Comparison of ENCODE assay signal across 10 cellular contexts in genomic region chr13:40490086-40490723, GRCh38.
DNase-seq lines count a peak whose midpoint lies in the region; ATAC-seq and TF ChIP-seq lines count a peak whose summit lies in the region.
"Had no signal": no experiment of that assay in that cellular context is flagged by ENCODE, and none has a peak within 500 bp of the region (broad histone marks: within the 10 kb centered on the region; RNA-seq: fewer than 3 reads in every experiment).

No MANE protein-coding gene starts in this region.

- H3K4me2 ChIP-seq in osteoblast (ENCODE audit: insufficient read depth, low read length): no peak overlapping the region

- H3K4me3 ChIP-seq in body of pancreas (no peak overlapping the region), osteoblast (ENCODE audit: insufficient read depth, low read length) (no peak overlapping the region)
- H3K4me3 ChIP-seq: esophagus squamous epithelium had no signal

- H3K27me3 ChIP-seq in body of pancreas (no peaks in the 10 kb centered on the region), osteoblast (ENCODE audit: insufficient read depth, low read length) (peaks cover 6% of the 10 kb centered on the region)

- no peaks in the 10 kb centered on the region for H4K20me1 ChIP-seq in osteoblast (ENCODE audit: insufficient read depth, low read length)

- no peak overlapping the region for H2AFZ ChIP-seq in osteoblast (ENCODE audit: low read length)

- TF ChIP-seq POLR2A in body of pancreas (IDR thresholded peaks at IDR 0.05): no peak

- intact Hi-C loops in body of pancreas (cut with DNase I): no loop called here

- no peak for TF ChIP-seq CTCF in body of pancreas (IDR thresholded peaks at IDR 0.05)
- TF ChIP-seq CTCF in osteoblast (IDR thresholded peaks at IDR 0.05; ENCODE audit: extremely low read depth, low read depth, low read length): no peak

- no peaks in the 10 kb centered on the region for H3K9me3 Mint-ChIP-seq in stimulated activated effector memory CD8-positive, alpha-beta T cell treated with anti-CD3 and anti-CD28 coated beads, Interleukin-12 subunit alpha, Interleukin-12 subunit beta, amount 100 ng/mL, for 72 hours

- H3K27ac ChIP-seq in body of pancreas (no peak overlapping the region), osteoblast (ENCODE audit: low read depth, low read length) (no peak overlapping the region)
- H3K27ac ChIP-seq: esophagus squamous epithelium had no signal

- 59 to 62% methylated on average over 7 of the region's 7 CpGs for WGBS in body of pancreas, 2 donors

- H3K36me3 Mint-ChIP-seq in T-helper 17 cell (ENCODE audit: low read depth): no peaks in the 10 kb centered on the region
- no peaks in the 10 kb centered on the region for H3K36me3 Mint-ChIP-seq in stimulated activated effector memory CD8-positive, alpha-beta T cell treated with anti-CD3 and anti-CD28 coated beads, Interleukin-12 subunit alpha, Interleukin-12 subunit beta, amount 100 ng/mL, for 72 hours

- H3K4me1 ChIP-seq in body of pancreas (peaks cover 1% of the 10 kb centered on the region), osteoblast (ENCODE audit: insufficient read depth, low read length) (peaks cover 2% of the 10 kb centered on the region)

- peaks cover 51% of the 10 kb centered on the region for H3K4me1 Mint-ChIP-seq in T-helper 17 cell
- peaks cover 52% of the 10 kb centered on the region for H3K4me1 Mint-ChIP-seq in stimulated activated effector memory CD8-positive, alpha-beta T cell treated with anti-CD3 and anti-CD28 coated beads, Interleukin-12 subunit alpha, Interleukin-12 subunit beta, amount 100 ng/mL, for 72 hours

- DNase-seq in NCI-H345 (lab: John Stamatoyannopoulos, UW): peak; percentile 19
- no peak for DNase-seq in NCI-H345 treated with DMSO at 0.1 percent for 48 hours (lab: John Stamatoyannopoulos, UW; ENCODE audit: unreplicated experiment)
- peak in 1 of 3 donors; percentile 33 for DNase-seq in T-helper 17 cell
- peak in 3 of 4 donors; percentile 33 to 55 (median 49) for DNase-seq in body of pancreas
- no peak for DNase-seq in stimulated activated effector memory CD8-positive, alpha-beta T cell treated with anti-CD3 and anti-CD28 coated beads, Interleukin-12 subunit alpha, Interleukin-12 subunit beta, amount 100 ng/mL, for 72 hours (ENCODE audit: low spot score in 2 of 2)
- DNase-seq in iPS-NIHi7 (ENCODE audit: extremely low spot score): no peak
- DNase-seq in AG08395 (ENCODE audit: low spot score): no peak
- no peak for DNase-seq in osteoblast (ENCODE audit: insufficient read length, low spot score, missing footprints)
- DNase-seq: esophagus squamous epithelium, SW 1271 had no signal

- no peaks in the 10 kb centered on the region for H3K9me3 ChIP-seq in T-helper 17 cell (ENCODE audit: control insufficient read depth, low read length, poor library complexity, severe bottlenecking)
- no peaks in the 10 kb centered on the region for H3K9me3 ChIP-seq in body of pancreas
- H3K9me3 ChIP-seq in osteoblast (ENCODE audit: low read depth, low read length): no peaks in the 10 kb centered on the region
- H3K9me3 ChIP-seq: esophagus squamous epithelium had no signal

- H3K79me2 ChIP-seq in osteoblast (ENCODE audit: insufficient read depth, low read length): no peaks in the 10 kb centered on the region

- H3K4me3 Mint-ChIP-seq in T-helper 17 cell: peak overlapping the region; percentile 73
- no peak overlapping the region for H3K4me3 Mint-ChIP-seq in stimulated activated effector memory CD8-positive, alpha-beta T cell treated with anti-CD3 and anti-CD28 coated beads, Interleukin-12 subunit alpha, Interleukin-12 subunit beta, amount 100 ng/mL, for 72 hours

- H3K27ac Mint-ChIP-seq in T-helper 17 cell: peak overlapping the region; percentile 91
- H3K27ac Mint-ChIP-seq in stimulated activated effector memory CD8-positive, alpha-beta T cell treated with anti-CD3 and anti-CD28 coated beads, Interleukin-12 subunit alpha, Interleukin-12 subunit beta, amount 100 ng/mL, for 72 hours: peak overlapping the region; percentile 20

- no peaks in the 10 kb centered on the region for H3K27me3 Mint-ChIP-seq in T-helper 17 cell

- ATAC-seq in T-helper 17 cell (no peak), body of pancreas (no peak)
- ATAC-seq in stimulated activated effector memory CD8-positive, alpha-beta T cell treated with anti-CD3 and anti-CD28 coated beads, Interleukin-12 subunit alpha, Interleukin-12 subunit beta, amount 100 ng/mL, for 72 hours: no peak

- no peaks in the 10 kb centered on the region for H3K36me3 ChIP-seq in body of pancreas (replicated peaks in 1 of 2; ENCODE audit: insufficient read depth in 1 of 2, low read depth in 2 of 2)
- no peaks in the 10 kb centered on the region for H3K36me3 ChIP-seq in osteoblast (ENCODE audit: insufficient read depth, low read length)
- H3K36me3 ChIP-seq: esophagus squamous epithelium had no signal

Comparison
In these comparisons a context has a peak if more than half of its experiments do, and no peak if none do; other contexts are left out.
1. DNase-seq: peak in NCI-H345 (single experiment) and body of pancreas (3 of 4); none in NCI-H345 treated with DMSO at 0.1 percent for 48 hours (single experiment), stimulated activated effector memory CD8-positive, alpha-beta T cell treated with anti-CD3 and anti-CD28 coated beads, Interleukin-12 subunit alpha, Interleukin-12 subunit beta, amount 100 ng/mL, for 72 hours (0 of 2), iPS-NIHi7 (single experiment), AG08395 (single experiment) and osteoblast (single experiment).